11 cellular contexts compared by ENCODE assay signal in the genomic region with DNA sequence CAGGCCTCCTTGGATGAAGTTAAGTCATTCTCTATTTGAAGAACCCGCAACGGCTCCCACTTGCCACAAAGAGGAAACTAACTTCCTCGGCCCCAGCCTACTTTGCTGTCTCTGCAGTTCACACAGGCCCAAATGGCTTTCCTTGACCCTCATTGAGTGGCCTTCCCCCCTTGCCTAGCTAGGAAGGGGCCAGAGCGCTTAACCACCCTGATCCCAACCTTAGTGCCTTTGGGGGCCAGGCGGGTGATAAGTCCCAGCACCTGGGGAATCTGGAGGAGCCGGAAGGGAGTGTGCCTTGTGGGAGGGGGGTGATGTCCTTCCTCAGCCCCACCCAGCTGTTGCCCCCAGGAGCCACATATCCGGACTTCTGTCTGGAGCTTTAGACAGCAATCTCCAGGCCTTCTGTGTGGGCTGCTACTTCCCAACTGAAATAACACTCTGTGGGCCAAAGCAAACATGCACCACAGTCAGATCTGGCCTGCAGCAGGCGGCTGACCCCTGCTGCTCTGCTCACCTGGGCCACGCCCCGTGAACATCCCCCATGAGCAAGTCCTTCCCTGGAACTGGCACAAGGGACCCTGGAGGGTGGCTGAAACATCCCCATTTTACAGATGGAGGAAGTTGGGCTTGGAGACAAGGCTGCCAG. TPM values are rescaled to one million over a fixed set of nuclear protein-coding genes. Genes with fewer than 3 reads are reported as not detected.
DNase-seq lines count a peak whose midpoint lies in the region; ATAC-seq, FAIRE-seq and TF ChIP-seq lines count a peak whose summit lies in the region.
"Had no signal": no experiment of that assay in that cellular context is flagged by ENCODE, and none has a peak within 500 bp of the region (broad histone marks: within the 10 kb centered on the region; RNA-seq: fewer than 3 reads in every experiment).

No MANE protein-coding gene starts in this region.

- FAIRE-seq in frontal cortex (lab: Jason Lieb, UNC), result no peak

- H3K4me3 Mint-ChIP-seq in chondrocyte (ENCODE audit: unreplicated experiment), result no peak overlapping the region
- no peak overlapping the region for H3K4me3 Mint-ChIP-seq in natural killer cell treated with Interleukin-12 subunit alpha and Interleukin-12 subunit beta and Interleukin-15 and Interleukin-18, amount 100 ng/mL, for 72 hours
- H3K4me3 Mint-ChIP-seq: activated naive CD4-positive, alpha-beta T cell treated with anti-CD3 and anti-CD28 coated beads, Interleukin-2, amount 50 U/mL, for 24 hours; CD4-positive, CD25-positive, alpha-beta regulatory T cell had no signal

- H3K4me3 ChIP-seq in BLaER1 (peak overlapping the region; percentile 30; the same call in 1 of the 2 replicates), mesenchymal stem cell (ENCODE audit: insufficient read depth in 1 of 2, low read depth in 1 of 2, low read length in 2 of 2) (no peak overlapping the region)

- 89% methylated on average over 10 of the region's 10 CpGs for WGBS in mesenchymal stem cell

- peaks cover 79% of the 10 kb centered on the region for H4K20me1 ChIP-seq in BLaER1

- peak overlapping the region; percentile 78 for H3K4me2 ChIP-seq in BLaER1
- no peak overlapping the region for H3K4me2 ChIP-seq in mesenchymal stem cell (ENCODE audit: low read length, poor library complexity, severe bottlenecking)

- H3K18ac ChIP-seq in mesenchymal stem cell (ENCODE audit: low read depth in 1 of 2, low read length in 2 of 2), result no peak overlapping the region

- no peak for TF ChIP-seq CTCF in chondrocyte (IDR thresholded peaks at IDR 0.05)

- no peak overlapping the region for H2BK120ac ChIP-seq in mesenchymal stem cell (ENCODE audit: low read depth, low read length)

- H4K8ac ChIP-seq in mesenchymal stem cell (ENCODE audit: low read length), result no peak overlapping the region

- no peak overlapping the region for H3K23ac ChIP-seq in mesenchymal stem cell (ENCODE audit: low read length in 2 of 2)

- no peak overlapping the region for H3K4ac ChIP-seq in mesenchymal stem cell (ENCODE audit: low read depth in 1 of 2, low read length in 2 of 2)

- H3K36me3 ChIP-seq in BLaER1 (peaks cover 53% of the 10 kb centered on the region), mesenchymal stem cell (ENCODE audit: control insufficient read depth in 1 of 2, insufficient read depth in 2 of 2, low read depth in 1 of 2, low read length in 2 of 2) (peaks cover 1 to 31% of the 10 kb centered on the region in 2 experiments)

- no peaks in the 10 kb centered on the region for H3K9me3 ChIP-seq in BLaER1
- H3K9me3 ChIP-seq in mesenchymal stem cell (ENCODE audit: control insufficient read depth, low read length), result no peaks in the 10 kb centered on the region

- H3K27ac ChIP-seq in BLaER1 (peak overlapping the region; percentile 83), mesenchymal stem cell (ENCODE audit: low read length, poor library complexity, severe bottlenecking) (peak overlapping the region; percentile 39)

- peak; percentile 84 for DNase-seq in NCI-H146 (lab: John Stamatoyannopoulos, UW)
- DNase-seq in chondrocyte (ENCODE audit: low spot score), result no peak
- no peak for DNase-seq in mesenchymal stem cell
- no peak for DNase-seq in frontal cortex (ENCODE audit: low spot score in 2 of 2)
- DNase-seq in NCI-H1092 (lab: John Stamatoyannopoulos, UW), result no peak
- no peak for DNase-seq in natural killer cell treated with Interleukin-12 subunit alpha and Interleukin-12 subunit beta and Interleukin-15 and Interleukin-18, amount 100 ng/mL, for 72 hours (ENCODE audit: low spot score)
- no peak for DNase-seq in NCI-H1417 treated with DMSO at 0.1 percent for 48 hours (lab: John Stamatoyannopoulos, UW)
- DNase-seq: CD4-positive, CD25-positive, alpha-beta regulatory T cell; mesendoderm had no signal

- H3K27me3 Mint-ChIP-seq in chondrocyte (ENCODE audit: low read depth), result no peaks in the 10 kb centered on the region
- peaks cover 6 to 7% of the 10 kb centered on the region in 2 donors for H3K27me3 Mint-ChIP-seq in natural killer cell treated with Interleukin-12 subunit alpha and Interleukin-12 subunit beta and Interleukin-15 and Interleukin-18, amount 100 ng/mL, for 72 hours
- H3K27me3 Mint-ChIP-seq: activated naive CD4-positive, alpha-beta T cell treated with anti-CD3 and anti-CD28 coated beads, Interleukin-2, amount 50 U/mL, for 24 hours had no signal

- H3K14ac ChIP-seq in mesenchymal stem cell (ENCODE audit: low read length in 2 of 2), result no peak overlapping the region

- H3K4me1 ChIP-seq in BLaER1 (peaks cover 45% of the 10 kb centered on the region), mesenchymal stem cell (ENCODE audit: control insufficient read depth, insufficient read depth, low read depth, low read length) (peaks cover 18% of the 10 kb centered on the region)

- peaks cover 34% of the 10 kb centered on the region for H3K4me1 Mint-ChIP-seq in chondrocyte (ENCODE audit: low read depth)
- H3K4me1 Mint-ChIP-seq in natural killer cell treated with Interleukin-12 subunit alpha and Interleukin-12 subunit beta and Interleukin-15 and Interleukin-18, amount 100 ng/mL, for 72 hours (ENCODE audit: low read depth in 2 of 2), result peaks cover 0 to 4% of the 10 kb centered on the region in 2 donors
- H3K4me1 Mint-ChIP-seq: activated naive CD4-positive, alpha-beta T cell treated with anti-CD3 and anti-CD28 coated beads, Interleukin-2, amount 50 U/mL, for 24 hours had no signal

- H3K27me3 ChIP-seq in BLaER1 (no peaks in the 10 kb centered on the region), mesenchymal stem cell (ENCODE audit: control insufficient read depth in 1 of 2, insufficient read depth in 1 of 2, low read length in 2 of 2) (no peaks in the 10 kb centered on the region)

- H3K9ac ChIP-seq in BLaER1, result peak overlapping the region; percentile 60; the same call in 1 of the 2 replicates
- no peak overlapping the region for H3K9ac ChIP-seq in mesenchymal stem cell (ENCODE audit: low read length)

- H3K79me1 ChIP-seq in mesenchymal stem cell (replicated peaks; ENCODE audit: low read length, poor library complexity, severe bottlenecking), result peaks cover 13% of the 10 kb centered on the region

- peaks cover 18% of the 10 kb centered on the region for H3K36me3 Mint-ChIP-seq in chondrocyte (ENCODE audit: low read depth)
- no peaks in the 10 kb centered on the region for H3K36me3 Mint-ChIP-seq in natural killer cell treated with Interleukin-12 subunit alpha and Interleukin-12 subunit beta and Interleukin-15 and Interleukin-18, amount 100 ng/mL, for 72 hours
- H3K36me3 Mint-ChIP-seq: activated naive CD4-positive, alpha-beta T cell treated with anti-CD3 and anti-CD28 coated beads, Interleukin-2, amount 50 U/mL, for 24 hours had no signal

- H2BK12ac ChIP-seq in mesenchymal stem cell (ENCODE audit: low read length in 2 of 2), result no peak overlapping the region

- no peak overlapping the region for H2AFZ ChIP-seq in mesenchymal stem cell (ENCODE audit: low read depth, low read length)

- H2BK15ac ChIP-seq in mesenchymal stem cell (ENCODE audit: low read depth, poor library complexity, severe bottlenecking), result no peak overlapping the region

- no peaks in the 10 kb centered on the region for H3K9me3 Mint-ChIP-seq in chondrocyte (ENCODE audit: low read depth)
- H3K9me3 Mint-ChIP-seq in natural killer cell treated with Interleukin-12 subunit alpha and Interleukin-12 subunit beta and Interleukin-15 and Interleukin-18, amount 100 ng/mL, for 72 hours, result no peaks in the 10 kb centered on the region
- H3K9me3 Mint-ChIP-seq: activated naive CD4-positive, alpha-beta T cell treated with anti-CD3 and anti-CD28 coated beads, Interleukin-2, amount 50 U/mL, for 24 hours; CD4-positive, CD25-positive, alpha-beta regulatory T cell had no signal

- no peak overlapping the region for H4K91ac ChIP-seq in mesenchymal stem cell (ENCODE audit: low read length)

- no peak overlapping the region for H2BK5ac ChIP-seq in mesenchymal stem cell (ENCODE audit: low read depth, low read length, poor library complexity, severe bottlenecking)

- H2AK5ac ChIP-seq in mesenchymal stem cell (ENCODE audit: low read length, severe bottlenecking), result peak overlapping the region; percentile 44

- no peak for ATAC-seq in natural killer cell treated with Interleukin-12 subunit alpha and Interleukin-12 subunit beta and Interleukin-15 and Interleukin-18, amount 100 ng/mL, for 72 hours

- H3K27ac Mint-ChIP-seq in chondrocyte (ENCODE audit: unreplicated experiment), result peak overlapping the region; percentile 79
- no peak overlapping the region for H3K27ac Mint-ChIP-seq in natural killer cell treated with Interleukin-12 subunit alpha and Interleukin-12 subunit beta and Interleukin-15 and Interleukin-18, amount 100 ng/mL, for 72 hours
- H3K27ac Mint-ChIP-seq: activated naive CD4-positive, alpha-beta T cell treated with anti-CD3 and anti-CD28 coated beads, Interleukin-2, amount 50 U/mL, for 24 hours; CD4-positive, CD25-positive, alpha-beta regulatory T cell had no signal

RNA-seq across cellular contexts. Expression of gene NECTIN2, which starts 10.5 kb away (rescaled TPM):
- total RNA-seq in chondrocyte, result 88.9 to 120 TPM (median 116 TPM) in 3 replicates
- 234 TPM for polyA plus RNA-seq in mesenchymal stem cell (2013, experiment 1 of 2)
- 231 TPM for polyA plus RNA-seq in mesenchymal stem cell (2013, experiment 2 of 2)
- total RNA-seq in frontal cortex, result 26.1 TPM
- total RNA-seq in natural killer cell treated with Interleukin-12 subunit alpha and Interleukin-12 subunit beta and Interleukin-15 and Interleukin-18, amount 100 ng/mL, for 72 hours, result 1 to 10 TPM; 1.3 to 1.6 TPM
- polyA plus RNA-seq: CD4-positive, CD25-positive, alpha-beta regulatory T cell had no signal

RNA-seq across cellular contexts. Expression of gene TOMM40, which starts 34.5 kb away (rescaled TPM):
- total RNA-seq in chondrocyte (39.0 to 46.1 TPM (median 40.9 TPM) in 3 replicates), frontal cortex (30.6 TPM)
- 39.7 TPM for polyA plus RNA-seq in mesenchymal stem cell (2013, experiment 1 of 2)
- polyA plus RNA-seq in mesenchymal stem cell (2013, experiment 2 of 2), result 37.9 TPM
- 100 to 1,000 TPM; 119 to 240 TPM for total RNA-seq in natural killer cell treated with Interleukin-12 subunit alpha and Interleukin-12 subunit beta and Interleukin-15 and Interleukin-18, amount 100 ng/mL, for 72 hours

RNA-seq across cellular contexts. Expression of gene BCAM, which starts 47.7 kb away (rescaled TPM):
- total RNA-seq in chondrocyte (4.3 to 15.1 TPM (median 14.0 TPM) in 3 replicates), frontal cortex (5.7 TPM)
- polyA plus RNA-seq in mesenchymal stem cell (2013, experiment 1 of 2), result 19.9 TPM
- polyA plus RNA-seq in mesenchymal stem cell (2013, experiment 2 of 2), result 20.0 TPM
- not detected for total RNA-seq in natural killer cell treated with Interleukin-12 subunit alpha and Interleukin-12 subunit beta and Interleukin-15 and Interleukin-18, amount 100 ng/mL, for 72 hours
- total RNA-seq: CD4-positive, CD25-positive, alpha-beta regulatory T cell had no signal
- polyA plus RNA-seq: CD4-positive, CD25-positive, alpha-beta regulatory T cell had no signal

RNA-seq across cellular contexts. Expression of gene APOE, which starts 49.0 kb away (rescaled TPM):
- 47.1 to 178 TPM (median 170 TPM) in 3 replicates for total RNA-seq in chondrocyte
- 201 TPM for polyA plus RNA-seq in mesenchymal stem cell (2013, experiment 1 of 2)
- 208 TPM for polyA plus RNA-seq in mesenchymal stem cell (2013, experiment 2 of 2)
- total RNA-seq in frontal cortex, result 77.0 TPM
- total RNA-seq in natural killer cell treated with Interleukin-12 subunit alpha and Interleukin-12 subunit beta and Interleukin-15 and Interleukin-18, amount 100 ng/mL, for 72 hours, result 1 to 10 TPM; 1.5 to 1.6 TPM
- polyA plus RNA-seq: CD4-positive, CD25-positive, alpha-beta regulatory T cell had no signal

RNA-seq across cellular contexts. Expression of gene APOC1, which starts 57.8 kb away (rescaled TPM):
- 2.2 to 6.9 TPM in 2 of 3 replicates, not detected in the other for total RNA-seq in chondrocyte
- 87.8 TPM for polyA plus RNA-seq in mesenchymal stem cell (2013, experiment 1 of 2)
- polyA plus RNA-seq in mesenchymal stem cell (2013, experiment 2 of 2), result 82.3 TPM
- total RNA-seq in frontal cortex, result 2.9 TPM
- not detected for total RNA-seq in natural killer cell treated with Interleukin-12 subunit alpha and Interleukin-12 subunit beta and Interleukin-15 and Interleukin-18, amount 100 ng/mL, for 72 hours
- total RNA-seq: CD4-positive, CD25-positive, alpha-beta regulatory T cell had no signal
- polyA plus RNA-seq: CD4-positive, CD25-positive, alpha-beta regulatory T cell had no signal

Comparison
In these comparisons a context has a peak if more than half of its experiments do, and no peak if none do; other contexts are left out.
1. RNA of gene NECTIN2, which starts 10.5 kb away (total RNA-seq): 88.9 to 120 TPM in chondrocyte and 26.1 TPM in frontal cortex (single experiment); 1.3 to 1.6 TPM in natural killer cell treated with Interleukin-12 subunit alpha and Interleukin-12 subunit beta and Interleukin-15 and Interleukin-18, amount 100 ng/mL, for 72 hours; every median in the first group is over 10 times any median in the second.